Comparison of ENCODE assay signal across 12 cellular contexts in genomic region chr3:122555275-122556071, GRCh38. TPM values are rescaled to one million over a fixed set of nuclear protein-coding genes. Genes with fewer than 3 reads are reported as not detected.
A peak's percentile ranks its signal among the peaks of the same experiment; 100 is the strongest.
DNase-seq lines count a peak whose midpoint lies in the region; ATAC-seq and FAIRE-seq lines count a peak whose summit lies in the region.
"Had no signal": no experiment of that assay in that cellular context is flagged by ENCODE, and none has a peak within 500 bp of the region (broad histone marks: within the 10 kb centered on the region; RNA-seq: fewer than 3 reads in every experiment).

No MANE protein-coding gene starts in this region.

- peaks cover 59% of the 10 kb centered on the region for H3K36me3 Mint-ChIP-seq in activated T-helper 1 cell treated with anti-CD3 and anti-CD28 coated beads, Interleukin-12 subunit alpha, Interleukin-12 subunit beta, Interleukin-2, Interleukin-4 antibody, amounts not matched to agents 30 ng/mL and 10 ng/mL and 1 ng/mL, durations not matched to agents 14 hours and 24 hours and 36 hours (ENCODE audit: low read depth)

- intact Hi-C loops in Right ventricle myocardium inferior (cut with DNase I) (no loop called here), cardiac septum (cut with DNase I) (no loop called here), left ventricle myocardium superior (cut with micrococcal nuclease) (loop anchor here (5.0 kb wide), 1 partner anchor 132 kb away; no protein-coding TSS in a partner anchor)
- intact Hi-C loops in activated T-helper 1 cell treated with anti-CD3 and anti-CD28 coated beads, Interleukin-12 subunit alpha, Interleukin-12 subunit beta, Interleukin-2, Interleukin-4 antibody, amounts not matched to agents 30 ng/mL and 10 ng/mL and 1 ng/mL, durations not matched to agents 14 hours and 24 hours and 36 hours (cut with micrococcal nuclease): no loop called here

- ATAC-seq in Right ventricle myocardium inferior: peak; percentile 44
- peak; percentile 74 for ATAC-seq in left ventricle myocardium superior
- no peak for ATAC-seq in HG03521 (IDR thresholded peaks at IDR 0.05; ENCODE audit: unreplicated experiment)
- ATAC-seq: activated CD8-positive, alpha-beta T cell treated with anti-CD3 and anti-CD28 coated beads, Interleukin-2, amount 10 ng/mL, durations not matched to agents 7 days and 5 days had no signal

- peaks cover 40% of the 10 kb centered on the region for H3K4me1 Mint-ChIP-seq in activated T-helper 1 cell treated with anti-CD3 and anti-CD28 coated beads, Interleukin-12 subunit alpha, Interleukin-12 subunit beta, Interleukin-2, Interleukin-4 antibody, amounts not matched to agents 30 ng/mL and 10 ng/mL and 1 ng/mL, durations not matched to agents 14 hours and 24 hours and 36 hours (ENCODE audit: low read depth)

- no peak for DNase-seq in Right ventricle myocardium inferior (ENCODE audit: missing footprints)
- DNase-seq in cardiac septum (ENCODE audit: low spot score): no peak
- DNase-seq in activated T-helper 1 cell treated with anti-CD3 and anti-CD28 coated beads, Interleukin-12 subunit alpha, Interleukin-12 subunit beta, Interleukin-2, Interleukin-4 antibody, amounts not matched to agents 30 ng/mL and 10 ng/mL and 1 ng/mL, durations not matched to agents 14 hours and 24 hours and 36 hours (ENCODE audit: low spot score): no peak
- DNase-seq in left ventricle myocardium superior: no peak
- DNase-seq in urothelium cell line (ENCODE audit: low spot score): peak; percentile 16
- no peak for DNase-seq in COR-L47 (lab: John Stamatoyannopoulos, UW)
- no peak for DNase-seq in AML-193 (lab: John Stamatoyannopoulos, UW)
- DNase-seq: activated CD8-positive, alpha-beta T cell treated with anti-CD3 and anti-CD28 coated beads, Interleukin-2, amount 10 ng/mL, durations not matched to agents 7 days and 5 days; activated naive CD4-positive, alpha-beta T cell treated with anti-CD3 and anti-CD28 coated beads, Interleukin-2, amount 50 U/mL, for 16 hours; PC-9 had no signal

- H3K27me3 Mint-ChIP-seq in activated T-helper 1 cell treated with anti-CD3 and anti-CD28 coated beads, Interleukin-12 subunit alpha, Interleukin-12 subunit beta, Interleukin-2, Interleukin-4 antibody, amounts not matched to agents 30 ng/mL and 10 ng/mL and 1 ng/mL, durations not matched to agents 14 hours and 24 hours and 36 hours (ENCODE audit: insufficient read depth): no peaks in the 10 kb centered on the region
- H3K27me3 Mint-ChIP-seq: dendritic cell treated with granulocyte-macrophage colony-stimulating factor and Interleukin-4, amounts not matched to agents 40 ng/mL and 50 ng/mL, for 4 days had no signal

- no peak overlapping the region for H3K4me3 Mint-ChIP-seq in activated T-helper 1 cell treated with anti-CD3 and anti-CD28 coated beads, Interleukin-12 subunit alpha, Interleukin-12 subunit beta, Interleukin-2, Interleukin-4 antibody, amounts not matched to agents 30 ng/mL and 10 ng/mL and 1 ng/mL, durations not matched to agents 14 hours and 24 hours and 36 hours
- H3K4me3 Mint-ChIP-seq: activated CD8-positive, alpha-beta T cell treated with anti-CD3 and anti-CD28 coated beads, Interleukin-2, amount 10 ng/mL, durations not matched to agents 7 days and 5 days; dendritic cell treated with granulocyte-macrophage colony-stimulating factor and Interleukin-4, amounts not matched to agents 40 ng/mL and 50 ng/mL, for 4 days had no signal

- H3K27ac Mint-ChIP-seq in activated T-helper 1 cell treated with anti-CD3 and anti-CD28 coated beads, Interleukin-12 subunit alpha, Interleukin-12 subunit beta, Interleukin-2, Interleukin-4 antibody, amounts not matched to agents 30 ng/mL and 10 ng/mL and 1 ng/mL, durations not matched to agents 14 hours and 24 hours and 36 hours: peak overlapping the region; percentile 31
- H3K27ac Mint-ChIP-seq: activated CD8-positive, alpha-beta T cell treated with anti-CD3 and anti-CD28 coated beads, Interleukin-2, amount 10 ng/mL, durations not matched to agents 7 days and 5 days; dendritic cell treated with granulocyte-macrophage colony-stimulating factor and Interleukin-4, amounts not matched to agents 40 ng/mL and 50 ng/mL, for 4 days had no signal

- H3K9me3 Mint-ChIP-seq in activated T-helper 1 cell treated with anti-CD3 and anti-CD28 coated beads, Interleukin-12 subunit alpha, Interleukin-12 subunit beta, Interleukin-2, Interleukin-4 antibody, amounts not matched to agents 30 ng/mL and 10 ng/mL and 1 ng/mL, durations not matched to agents 14 hours and 24 hours and 36 hours: no peaks in the 10 kb centered on the region
- H3K9me3 Mint-ChIP-seq: dendritic cell treated with granulocyte-macrophage colony-stimulating factor and Interleukin-4, amounts not matched to agents 40 ng/mL and 50 ng/mL, for 4 days had no signal

- no peak for FAIRE-seq in urothelium cell line (lab: Jason Lieb, UNC)

RNA-seq across cellular contexts. Expression of gene PARP9, which starts 8.6 kb away (rescaled TPM):
- total RNA-seq in Right ventricle myocardium inferior (14.0 TPM), cardiac septum (15.0 TPM), left ventricle myocardium superior (11.8 TPM)
- 45.0 and 47.3 TPM in 2 replicates for total RNA-seq in activated T-helper 1 cell treated with anti-CD3 and anti-CD28 coated beads, Interleukin-12 subunit alpha, Interleukin-12 subunit beta, Interleukin-2, Interleukin-4 antibody, amounts not matched to agents 30 ng/mL and 10 ng/mL and 1 ng/mL, durations not matched to agents 14 hours and 24 hours and 36 hours

RNA-seq across cellular contexts. Expression of gene DTX3L, which starts 8.7 kb away (rescaled TPM):
- 14.6 TPM for total RNA-seq in Right ventricle myocardium inferior
- 14.3 TPM for total RNA-seq in cardiac septum
- 40.8 and 44.5 TPM in 2 replicates for total RNA-seq in activated T-helper 1 cell treated with anti-CD3 and anti-CD28 coated beads, Interleukin-12 subunit alpha, Interleukin-12 subunit beta, Interleukin-2, Interleukin-4 antibody, amounts not matched to agents 30 ng/mL and 10 ng/mL and 1 ng/mL, durations not matched to agents 14 hours and 24 hours and 36 hours
- total RNA-seq in left ventricle myocardium superior: 10.5 TPM

RNA-seq across cellular contexts. Expression of gene PARP15, which starts 22.0 kb away (rescaled TPM):
- 0.51 TPM for total RNA-seq in Right ventricle myocardium inferior
- total RNA-seq in cardiac septum: 0.67 TPM
- total RNA-seq in activated T-helper 1 cell treated with anti-CD3 and anti-CD28 coated beads, Interleukin-12 subunit alpha, Interleukin-12 subunit beta, Interleukin-2, Interleukin-4 antibody, amounts not matched to agents 30 ng/mL and 10 ng/mL and 1 ng/mL, durations not matched to agents 14 hours and 24 hours and 36 hours: 12.8 and 13.2 TPM in 2 replicates
- 0.52 TPM for total RNA-seq in left ventricle myocardium superior

RNA-seq across cellular contexts. Expression of gene KPNA1, which starts 40.7 kb away (rescaled TPM):
- total RNA-seq in Right ventricle myocardium inferior: 71.7 TPM
- 94.7 TPM for total RNA-seq in cardiac septum
- 81.7 and 88.2 TPM in 2 replicates for total RNA-seq in activated T-helper 1 cell treated with anti-CD3 and anti-CD28 coated beads, Interleukin-12 subunit alpha, Interleukin-12 subunit beta, Interleukin-2, Interleukin-4 antibody, amounts not matched to agents 30 ng/mL and 10 ng/mL and 1 ng/mL, durations not matched to agents 14 hours and 24 hours and 36 hours
- 59.8 TPM for total RNA-seq in left ventricle myocardium superior
